Comparison of ENCODE assay signal across 8 cellular contexts in genomic region chr3:11271986-11272904, GRCh38. TPM values are rescaled to one million over a fixed set of nuclear protein-coding genes. Genes with fewer than 3 reads are reported as not detected.
DNase-seq lines count a peak whose midpoint lies in the region; TF ChIP-seq lines count a peak whose summit lies in the region.

ATG7 (plus strand) TSS chr3:11272397; CDS start chr3:11298696, 26,299 bp downstream.

- no peaks in the 10 kb centered on the region for H3K27me3 ChIP-seq in H7 (ENCODE audit: control insufficient read depth, insufficient read depth, low read length)

- DNase-seq in ELR (ENCODE audit: low read depth) (peak; percentile 97), H7 (peak; percentile 98), M059J (ENCODE audit: low read depth) (peak; percentile 92), SHP77 (lab: John Stamatoyannopoulos, UW) (peak; percentile 95 to 96), fibroblast of pulmonary artery (ENCODE audit: low read depth) (peak; percentile 98)
- peak; percentile 94 for DNase-seq in activated effector memory CD4-positive, alpha-beta T cell treated with Interleukin-2 at 50 U/mL for 16 hours

- no peaks in the 10 kb centered on the region for H3K9me3 Mint-ChIP-seq in nephron
- peaks cover 13% of the 10 kb centered on the region for H3K9me3 Mint-ChIP-seq in stimulated activated naive CD8-positive, alpha-beta T cell treated with anti-CD3 and anti-CD28 coated beads, Interleukin-15, Interleukin-2, amounts not matched to agents 100 ng/mL and 50 ng/mL, for 24 hours

- H3K4me1 Mint-ChIP-seq in nephron, result peaks cover 18% of the 10 kb centered on the region
- peaks cover 48% of the 10 kb centered on the region for H3K4me1 Mint-ChIP-seq in stimulated activated naive CD8-positive, alpha-beta T cell treated with anti-CD3 and anti-CD28 coated beads, Interleukin-15, Interleukin-2, amounts not matched to agents 100 ng/mL and 50 ng/mL, for 24 hours (ENCODE audit: low read depth)

- TF ChIP-seq CTCF in fibroblast of pulmonary artery (IDR thresholded peaks at IDR 0.05; ENCODE audit: low read length, missing control alignments) (no peak), nephron (IDR thresholded peaks at IDR 0.05; ENCODE audit: unreplicated experiment in 3 of 3) (no peak)

- H3K27ac Mint-ChIP-seq in nephron, result peak within 1 kb of the TSS; percentile 94 to 96 (median 95)
- H3K27ac Mint-ChIP-seq in stimulated activated naive CD8-positive, alpha-beta T cell treated with anti-CD3 and anti-CD28 coated beads, Interleukin-15, Interleukin-2, amounts not matched to agents 100 ng/mL and 50 ng/mL, for 24 hours, result peak within 1 kb of the TSS; percentile 95

- H3K27me3 Mint-ChIP-seq in nephron (ENCODE audit: low read depth), result peaks cover 15% of the 10 kb centered on the region
- peaks cover 2% of the 10 kb centered on the region for H3K27me3 Mint-ChIP-seq in stimulated activated naive CD8-positive, alpha-beta T cell treated with anti-CD3 and anti-CD28 coated beads, Interleukin-15, Interleukin-2, amounts not matched to agents 100 ng/mL and 50 ng/mL, for 24 hours

- H3K36me3 ChIP-seq in H7 (replicated peaks; ENCODE audit: control insufficient read depth, insufficient read depth, low read length), result no peaks in the 10 kb centered on the region

- peak within 1 kb of the TSS; percentile 97 for H3K4me3 ChIP-seq in H7 (ENCODE audit: insufficient read depth, low read depth, low read length)
- H3K4me3 ChIP-seq in fibroblast of pulmonary artery (replicated peaks; ENCODE audit: low read depth, low read length), result peak within 1 kb of the TSS; percentile 74

- peak within 1 kb of the TSS; percentile 92 to 98 (median 96) for H3K4me3 Mint-ChIP-seq in nephron
- H3K4me3 Mint-ChIP-seq in stimulated activated naive CD8-positive, alpha-beta T cell treated with anti-CD3 and anti-CD28 coated beads, Interleukin-15, Interleukin-2, amounts not matched to agents 100 ng/mL and 50 ng/mL, for 24 hours, result peak within 1 kb of the TSS; percentile 97

- H3K36me3 Mint-ChIP-seq in nephron (ENCODE audit: low read depth), result peaks cover 12% of the 10 kb centered on the region
- H3K36me3 Mint-ChIP-seq in stimulated activated naive CD8-positive, alpha-beta T cell treated with anti-CD3 and anti-CD28 coated beads, Interleukin-15, Interleukin-2, amounts not matched to agents 100 ng/mL and 50 ng/mL, for 24 hours (ENCODE audit: low read depth), result peaks cover 33% of the 10 kb centered on the region

RNA-seq across cellular contexts. Expression of gene ATG7, which starts in this region (rescaled TPM):
- 21.7 and 35.2 TPM in 2 replicates for total RNA-seq in H7 (2014; rRNA removed; shearing (Covaris generic))
- 36.8 and 68.7 TPM in 2 replicates for total RNA-seq in M059J (2014; rRNA removed; shearing (Covaris generic))

Comparison
In these comparisons a context has a peak if more than half of its experiments do, and no peak if none do; other contexts are left out.
1. Peak in every context shown above with its lines: DNase-seq and H3K4me3 ChIP-seq.